ENCODE assay signal across 15 cellular contexts in the genomic region with DNA sequence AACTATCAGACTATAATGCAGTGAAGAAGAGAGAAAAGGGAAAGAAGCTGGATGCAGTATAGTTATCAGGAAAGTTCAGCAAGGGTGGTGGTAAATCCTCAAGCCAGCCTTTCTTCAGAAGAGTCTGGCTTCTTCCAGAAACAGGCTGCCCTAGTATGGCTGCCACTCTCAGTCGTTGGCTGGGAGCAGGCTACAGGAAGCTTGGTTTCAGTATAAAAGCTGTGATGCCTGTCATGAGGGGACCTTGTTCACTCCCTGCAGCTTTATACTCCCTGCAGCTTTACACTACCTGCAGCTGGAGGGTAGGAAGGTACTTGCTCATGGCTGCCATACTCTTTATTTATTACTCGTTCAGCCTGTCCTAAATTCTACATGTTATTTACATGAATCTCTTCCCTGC.
DNase-seq lines count a peak whose midpoint lies in the region; ATAC-seq and TF ChIP-seq lines count a peak whose summit lies in the region.
"Had no signal": no experiment of that assay in that cellular context is flagged by ENCODE, and none has a peak within 500 bp of the region (broad histone marks: within the 10 kb centered on the region; RNA-seq: fewer than 3 reads in every experiment).

No MANE protein-coding gene starts in this region.

- H3K9me3 Mint-ChIP-seq in activated naive CD8-positive, alpha-beta T cell treated with anti-CD3 and anti-CD28 coated beads, Interleukin-2, amount 10 ng/mL, durations not matched to agents 7 days and 5 days = peaks cover 5% of the 10 kb centered on the region
- peaks cover 5% of the 10 kb centered on the region for H3K9me3 Mint-ChIP-seq in activated naive CD8-positive, alpha-beta T cell treated with anti-CD3 and anti-CD28 coated beads, Interleukin-2, amount 50 U/mL, for 24 hours

- no peak overlapping the region for H3K27ac Mint-ChIP-seq in activated naive CD8-positive, alpha-beta T cell treated with anti-CD3 and anti-CD28 coated beads, Interleukin-2, amount 10 ng/mL, durations not matched to agents 7 days and 5 days
- no peak overlapping the region for H3K27ac Mint-ChIP-seq in activated naive CD8-positive, alpha-beta T cell treated with anti-CD3 and anti-CD28 coated beads, Interleukin-2, amount 50 U/mL, for 24 hours
- H3K27ac Mint-ChIP-seq: CD8-positive, alpha-beta memory T cell had no signal

- peaks cover 5% of the 10 kb centered on the region for H3K36me3 Mint-ChIP-seq in activated naive CD8-positive, alpha-beta T cell treated with anti-CD3 and anti-CD28 coated beads, Interleukin-2, amount 10 ng/mL, durations not matched to agents 7 days and 5 days
- H3K36me3 Mint-ChIP-seq in activated naive CD8-positive, alpha-beta T cell treated with anti-CD3 and anti-CD28 coated beads, Interleukin-2, amount 50 U/mL, for 24 hours (ENCODE audit: low read depth) = peaks cover 3% of the 10 kb centered on the region

- H4K20me1 ChIP-seq in fibroblast of lung (ENCODE audit: control insufficient read depth, extremely low read depth, insufficient read depth, low read length) = no peaks in the 10 kb centered on the region
- H4K20me1 ChIP-seq: BLaER1 had no signal

- 44 to 72% (median 53%) methylated on average over 2 of the region's 2 CpGs for WGBS in heart left ventricle, 4 donors

- H3K4me1 Mint-ChIP-seq in activated naive CD8-positive, alpha-beta T cell treated with anti-CD3 and anti-CD28 coated beads, Interleukin-2, amount 10 ng/mL, durations not matched to agents 7 days and 5 days = peaks cover 6% of the 10 kb centered on the region
- H3K4me1 Mint-ChIP-seq in activated naive CD8-positive, alpha-beta T cell treated with anti-CD3 and anti-CD28 coated beads, Interleukin-2, amount 50 U/mL, for 24 hours = peaks cover 2% of the 10 kb centered on the region

- TF ChIP-seq CTCF in fibroblast of lung (conservative IDR thresholded peaks at IDR 0.05 in 1 of 2, IDR thresholded peaks at IDR 0.05 in 1 of 2; ENCODE audit: low read depth in 1 of 2, low read length in 2 of 2) = no peak
- no peak for TF ChIP-seq CTCF in heart left ventricle (IDR thresholded peaks at IDR 0.05)

- peaks cover 21% of the 10 kb centered on the region for H3K27me3 Mint-ChIP-seq in activated naive CD8-positive, alpha-beta T cell treated with anti-CD3 and anti-CD28 coated beads, Interleukin-2, amount 10 ng/mL, durations not matched to agents 7 days and 5 days
- no peaks in the 10 kb centered on the region for H3K27me3 Mint-ChIP-seq in activated naive CD8-positive, alpha-beta T cell treated with anti-CD3 and anti-CD28 coated beads, Interleukin-2, amount 50 U/mL, for 24 hours

- H3K4me1 ChIP-seq in fibroblast of lung (ENCODE audit: control insufficient read depth, extremely low read depth, insufficient read depth, low read length) = peaks cover 3% of the 10 kb centered on the region
- peaks cover 0 to 4% (median 0%) of the 10 kb centered on the region in 12 donors for H3K4me1 ChIP-seq in heart left ventricle
- H3K4me1 ChIP-seq: BLaER1 had no signal

- H2AFZ ChIP-seq in fibroblast of lung (ENCODE audit: low read length) = peak overlapping the region; percentile 35

- intact Hi-C loops in left ventricle myocardium superior (cut with micrococcal nuclease) = no loop called here
- intact Hi-C loops in heart left ventricle (cut with DNase I) = loop anchor here in 1 of 10 donors (10.0 kb wide), 1 partner anchor 241 kb away; a partner anchor contains a TSS

- H3K36me3 ChIP-seq in fibroblast of lung (ENCODE audit: control insufficient read depth, insufficient read depth, low read length) (no peaks in the 10 kb centered on the region), heart left ventricle (no peaks in the 10 kb centered on the region)
- H3K36me3 ChIP-seq: BLaER1, HAP-1 had no signal

- no peak overlapping the region for H3K9ac ChIP-seq in fibroblast of lung (ENCODE audit: insufficient read depth, low read length)
- H3K9ac ChIP-seq: BLaER1 had no signal

- H3K27ac ChIP-seq in fibroblast of lung (ENCODE audit: insufficient read depth, low read length) = no peak overlapping the region
- H3K27ac ChIP-seq in heart left ventricle = no peak overlapping the region
- H3K27ac ChIP-seq: BLaER1 had no signal

- H3K27me3 ChIP-seq in fibroblast of lung (ENCODE audit: control insufficient read depth, insufficient read depth, low read length) = no peaks in the 10 kb centered on the region
- peaks cover 0 to 32% (median 0%) of the 10 kb centered on the region in 9 donors for H3K27me3 ChIP-seq in heart left ventricle

- H3K4me3 ChIP-seq in Jurkat, Clone E6-1 (ENCODE audit: low read length) = no peak overlapping the region
- H3K4me3 ChIP-seq in fibroblast of lung (replicated peaks in 1 of 4; ENCODE audit: control extremely low read depth in 1 of 4, insufficient read depth in 1 of 4, low read depth in 3 of 4, low read length in 4 of 4) = no peak overlapping the region
- H3K4me3 ChIP-seq in heart left ventricle = no peak overlapping the region
- H3K4me3 ChIP-seq: BLaER1, HAP-1 had no signal

- peak; percentile 57 for ATAC-seq in activated naive CD8-positive, alpha-beta T cell treated with anti-CD3 and anti-CD28 coated beads, Interleukin-2, amount 10 ng/mL, durations not matched to agents 7 days and 5 days (ENCODE audit: low read depth)
- ATAC-seq in activated naive CD8-positive, alpha-beta T cell treated with anti-CD3 and anti-CD28 coated beads, Interleukin-2, amount 50 U/mL, for 24 hours = no peak
- ATAC-seq in left ventricle myocardium superior (no peak), heart left ventricle (no peak)

- DNase-seq in activated naive CD8-positive, alpha-beta T cell treated with anti-CD3 and anti-CD28 coated beads, Interleukin-2, amount 10 ng/mL, durations not matched to agents 7 days and 5 days = no peak
- DNase-seq in activated naive CD8-positive, alpha-beta T cell treated with anti-CD3 and anti-CD28 coated beads, Interleukin-2, amount 50 U/mL, for 24 hours = no peak
- peak; percentile 34 for DNase-seq in Jurkat, Clone E6-1 (ENCODE audit: low read depth, low spot score)
- DNase-seq in OCI-M1 (lab: John Stamatoyannopoulos, UW) (peak; percentile 28), fibroblast of lung (ENCODE audit: low read depth in 2 of 2) (no peak), left ventricle myocardium superior (no peak), NCI-H146 (lab: John Stamatoyannopoulos, UW) (no peak), heart left ventricle (no peak)
- DNase-seq: 8988T; AML-193; Caco-2; CD8-positive, alpha-beta memory T cell; GF-D8 had no signal

- TF ChIP-seq POLR2A in heart left ventricle (IDR thresholded peaks at IDR 0.05) = no peak

- H3K4me3 Mint-ChIP-seq in activated naive CD8-positive, alpha-beta T cell treated with anti-CD3 and anti-CD28 coated beads, Interleukin-2, amount 10 ng/mL, durations not matched to agents 7 days and 5 days = no peak overlapping the region
- no peak overlapping the region for H3K4me3 Mint-ChIP-seq in activated naive CD8-positive, alpha-beta T cell treated with anti-CD3 and anti-CD28 coated beads, Interleukin-2, amount 50 U/mL, for 24 hours
- H3K4me3 Mint-ChIP-seq: CD8-positive, alpha-beta memory T cell had no signal

- H3K9me3 ChIP-seq in fibroblast of lung (ENCODE audit: control insufficient read depth, insufficient read depth, low read depth, low read length) = no peaks in the 10 kb centered on the region
- peaks cover 0 to 2% (median 0%) of the 10 kb centered on the region in 12 donors for H3K9me3 ChIP-seq in heart left ventricle
- H3K9me3 ChIP-seq: Caco-2, HAP-1 had no signal

- POLR2A ChIA-PET in activated naive CD8-positive, alpha-beta T cell treated with anti-CD3 and anti-CD28 coated beads, Interleukin-2, amount 10 ng/mL, durations not matched to agents 7 days and 5 days (lab: Charles Lee) = no interaction called here

- H3K4me2 ChIP-seq in fibroblast of lung (ENCODE audit: extremely low read depth, insufficient read depth, low read length) = no peak overlapping the region
- H3K4me2 ChIP-seq: BLaER1 had no signal

- no peaks in the 10 kb centered on the region for H3K79me2 ChIP-seq in fibroblast of lung (ENCODE audit: control insufficient read depth, insufficient read depth, low read length)

Comparison
In these comparisons a context has a peak if more than half of its experiments do, and no peak if none do; other contexts are left out.
1. DNase-seq: peak in Jurkat, Clone E6-1 (single experiment) and OCI-M1 (single experiment); none in activated naive CD8-positive, alpha-beta T cell treated with anti-CD3 and anti-CD28 coated beads, Interleukin-2, amount 10 ng/mL, durations not matched to agents 7 days and 5 days (single experiment), activated naive CD8-positive, alpha-beta T cell treated with anti-CD3 and anti-CD28 coated beads, Interleukin-2, amount 50 U/mL, for 24 hours (single experiment), fibroblast of lung (0 of 2), left ventricle myocardium superior (single experiment), NCI-H146 (single experiment) and heart left ventricle (0 of 5).